ENCODE assay signal across 1 cellular context in the genomic region with DNA sequence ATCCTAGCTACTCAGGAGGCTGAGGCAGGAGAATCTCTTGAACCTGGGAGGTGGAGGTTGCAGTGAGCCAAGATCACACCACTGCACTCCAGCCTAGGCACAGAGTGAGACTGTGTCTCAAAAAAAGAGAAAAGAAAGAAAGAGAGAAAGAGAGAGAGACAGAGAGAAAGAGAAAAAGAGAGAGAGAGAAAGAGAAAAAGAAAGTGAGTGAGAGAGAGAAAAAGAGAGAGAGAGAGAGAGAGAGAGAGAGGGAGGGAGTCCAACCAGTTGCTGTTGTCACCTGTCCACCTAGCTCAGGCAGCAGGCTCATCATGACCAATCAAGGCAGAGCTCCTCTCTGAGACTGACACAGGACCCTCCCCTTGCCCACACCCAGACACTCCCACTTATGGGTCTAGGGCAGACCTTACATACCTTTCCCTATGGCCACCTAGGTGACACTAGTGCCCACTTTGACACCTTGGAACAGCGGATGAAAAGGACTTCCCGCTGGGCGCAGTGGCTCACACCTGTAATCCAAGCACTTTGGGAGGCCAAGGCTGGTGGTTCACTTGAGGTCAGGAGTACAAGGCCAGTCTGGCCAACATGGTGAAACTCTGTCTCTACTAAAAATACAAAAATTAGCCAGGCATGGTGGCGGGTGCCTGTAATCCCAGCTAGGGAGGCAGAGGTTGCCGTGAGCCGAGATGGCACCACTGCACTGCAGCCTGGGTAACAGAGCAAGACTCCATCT. TPM values are rescaled to one million over a fixed set of nuclear protein-coding genes. Genes with fewer than 3 reads are reported as not detected.
"Had no signal": no experiment of that assay in that cellular context is flagged by ENCODE, and none has a peak within 500 bp of the region (broad histone marks: within the 10 kb centered on the region; RNA-seq: fewer than 3 reads in every experiment).

No MANE protein-coding gene starts in this region.

RNA-seq across cellular contexts. Expression of gene PLEKHH3, which starts 49.6 kb away (rescaled TPM):
- polyA plus RNA-seq: immature natural killer cell had no signal
